2 cellular contexts compared by ENCODE assay signal in the genomic region with DNA sequence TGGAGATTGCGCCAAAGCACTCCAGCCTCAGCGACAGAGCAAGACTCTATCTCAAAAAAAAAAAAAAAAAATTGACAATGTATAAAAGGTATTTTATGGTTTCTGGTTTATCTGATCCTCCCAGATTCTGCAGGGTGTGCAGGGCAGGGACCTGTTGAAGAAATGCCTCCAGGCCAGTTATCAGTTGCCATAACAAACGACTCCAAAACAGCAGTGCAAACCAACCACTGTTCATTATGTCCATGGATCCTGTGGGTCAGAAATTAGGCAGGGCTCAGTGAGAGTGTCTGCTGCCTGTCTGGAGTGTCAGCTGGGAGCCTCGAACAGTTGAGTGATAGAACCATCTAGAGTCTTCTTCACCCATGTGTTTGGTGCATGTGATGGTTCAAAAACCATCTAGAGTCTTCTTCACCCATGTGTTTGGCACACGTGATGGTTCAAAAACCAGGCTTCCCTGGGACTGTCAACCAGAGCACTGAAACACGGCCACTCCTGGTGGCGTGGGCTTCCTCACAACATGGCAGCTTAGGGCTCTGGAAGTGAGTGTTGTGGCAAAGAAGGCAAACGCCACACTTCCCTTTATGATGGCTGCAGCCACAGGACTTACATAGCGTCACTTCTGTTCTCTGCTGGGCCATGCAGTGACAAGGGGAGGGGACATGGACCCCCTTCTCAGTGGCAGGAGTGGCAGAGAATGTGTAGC.
TF ChIP-seq lines count a peak whose summit lies in the region.

No MANE protein-coding gene starts in this region.

TF ChIP-seq in HepG2, 621 proteins besides CTCF, POLR2A, EP300 and RAD21 (continued from another document):
- TF ChIP-seq ZNF609 (CRISPR knock-in tag; IDR thresholded peaks at IDR 0.05; ENCODE audit: borderline replicate concordance) (no peak), ZNF337 (CRISPR knock-in tag; IDR thresholded peaks at IDR 0.05; ENCODE audit: borderline replicate concordance, low read depth) (no peak)

TF ChIP-seq in SK-N-SH, 30 proteins besides CTCF, POLR2A, EP300 and RAD21 (continued from another document):
- TF ChIP-seq, protein P1, sequence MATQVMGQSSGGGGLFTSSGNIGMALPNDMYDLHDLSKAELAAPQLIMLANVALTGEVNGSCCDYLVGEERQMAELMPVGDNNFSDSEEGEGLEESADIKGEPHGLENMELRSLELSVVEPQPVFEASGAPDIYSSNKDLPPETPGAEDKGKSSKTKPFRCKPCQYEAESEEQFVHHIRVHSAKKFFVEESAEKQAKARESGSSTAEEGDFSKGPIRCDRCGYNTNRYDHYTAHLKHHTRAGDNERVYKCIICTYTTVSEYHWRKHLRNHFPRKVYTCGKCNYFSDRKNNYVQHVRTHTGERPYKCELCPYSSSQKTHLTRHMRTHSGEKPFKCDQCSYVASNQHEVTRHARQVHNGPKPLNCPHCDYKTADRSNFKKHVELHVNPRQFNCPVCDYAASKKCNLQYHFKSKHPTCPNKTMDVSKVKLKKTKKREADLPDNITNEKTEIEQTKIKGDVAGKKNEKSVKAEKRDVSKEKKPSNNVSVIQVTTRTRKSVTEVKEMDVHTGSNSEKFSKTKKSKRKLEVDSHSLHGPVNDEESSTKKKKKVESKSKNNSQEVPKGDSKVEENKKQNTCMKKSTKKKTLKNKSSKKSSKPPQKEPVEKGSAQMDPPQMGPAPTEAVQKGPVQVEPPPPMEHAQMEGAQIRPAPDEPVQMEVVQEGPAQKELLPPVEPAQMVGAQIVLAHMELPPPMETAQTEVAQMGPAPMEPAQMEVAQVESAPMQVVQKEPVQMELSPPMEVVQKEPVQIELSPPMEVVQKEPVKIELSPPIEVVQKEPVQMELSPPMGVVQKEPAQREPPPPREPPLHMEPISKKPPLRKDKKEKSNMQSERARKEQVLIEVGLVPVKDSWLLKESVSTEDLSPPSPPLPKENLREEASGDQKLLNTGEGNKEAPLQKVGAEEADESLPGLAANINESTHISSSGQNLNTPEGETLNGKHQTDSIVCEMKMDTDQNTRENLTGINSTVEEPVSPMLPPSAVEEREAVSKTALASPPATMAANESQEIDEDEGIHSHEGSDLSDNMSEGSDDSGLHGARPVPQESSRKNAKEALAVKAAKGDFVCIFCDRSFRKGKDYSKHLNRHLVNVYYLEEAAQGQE (IDR thresholded peaks at IDR 0.05; ENCODE audit: low read depth, low read length) = no peak
- TF ChIP-seq ZBTB33 (IDR thresholded peaks at IDR 0.05; ENCODE audit: borderline replicate concordance, low read depth) (no peak), JUND (IDR thresholded peaks at IDR 0.05) (no peak), GABPA (IDR thresholded peaks at IDR 0.05; ENCODE audit: low read depth) (no peak), MXI1 (IDR thresholded peaks at IDR 0.05; ENCODE audit: low read depth, low read length) (no peak), TAF1 (IDR thresholded peaks at IDR 0.05; ENCODE audit: borderline replicate concordance, low read depth, low read length) (no peak), CHD2 (IDR thresholded peaks at IDR 0.05; ENCODE audit: low read length, partially characterized antibody) (no peak), FOXJ3 (CRISPR knock-in tag; IDR thresholded peaks at IDR 0.05) (no peak), RXRA (IDR thresholded peaks at IDR 0.05; ENCODE audit: borderline replicate concordance, low read depth) (no peak)
